8 cellular contexts compared by ENCODE assay signal in genomic region chr11:72781313-72782080, GRCh38. TPM values are rescaled to one million over a fixed set of nuclear protein-coding genes. Genes with fewer than 3 reads are reported as not detected.
DNase-seq lines count a peak whose midpoint lies in the region; ATAC-seq and TF ChIP-seq lines count a peak whose summit lies in the region.

No MANE protein-coding gene starts in this region.

- peak overlapping the region in 1 of 2 donors; percentile 34 for H3K27ac ChIP-seq in lung (ENCODE audit: low read depth in 1 of 2, low read length in 1 of 2)

- H3K4me3 ChIP-seq in lung: peak overlapping the region; percentile 48

- H3K4me1 ChIP-seq in lung (ENCODE audit: control insufficient read depth in 2 of 2, insufficient read depth in 2 of 2, low read length in 2 of 2): peaks cover 0 to 26% of the 10 kb centered on the region in 2 donors

- peak; percentile 88 for DNase-seq in D341Med (ENCODE audit: low spot score)
- peak; percentile 33 to 40 for DNase-seq in activated CD4-positive, alpha-beta T cell treated with anti-CD3 and anti-CD28 coated beads for 24 hours (ENCODE audit: low read depth in 2 of 2)
- peak; percentile 88 for DNase-seq in cerebellum (ENCODE audit: low spot score)
- DNase-seq in lung (ENCODE audit: low spot score): no peak
- peak; percentile 22 to 46 for DNase-seq in stimulated activated CD8-positive, alpha-beta memory T cell treated with anti-CD3 and anti-CD28 coated beads, Interleukin-4, amount 100 ng/mL, for 4 hours (ENCODE audit: low read depth in 2 of 2, low spot score in 1 of 2)
- DNase-seq in KG1 (lab: John Stamatoyannopoulos, UW): no peak

- H3K9me3 ChIP-seq in lung (ENCODE audit: control insufficient read depth in 2 of 2, insufficient read depth in 1 of 2, low read length in 1 of 2): no peaks in the 10 kb centered on the region

- ATAC-seq in HG03460 (IDR thresholded peaks at IDR 0.05; ENCODE audit: unreplicated experiment): peak; percentile 44
- ATAC-seq in lung (ENCODE audit: insufficient read depth, low FRiP score): peak; percentile 5
- ATAC-seq in HG03139 (IDR thresholded peaks at IDR 0.05; ENCODE audit: unreplicated experiment): no peak

- no peaks in the 10 kb centered on the region for H3K27me3 ChIP-seq in lung (ENCODE audit: control insufficient read depth, insufficient read depth)

- TF ChIP-seq CTCF in lung (IDR thresholded peaks at IDR 0.05; ENCODE audit: control extremely low read depth, extremely low read depth): no peak

- WGBS in lung, 2 donors: 1 to 2% methylated on average over 41 to 89 of the region's 89 CpGs

- H3K36me3 ChIP-seq in lung (ENCODE audit: control insufficient read depth in 2 of 2, insufficient read depth in 2 of 2, low read length in 2 of 2): no peaks in the 10 kb centered on the region

RNA-seq across cellular contexts. Expression of gene STARD10, which starts 12.3 kb away (rescaled TPM):
- total RNA-seq in cerebellum: 14.5 TPM
- total RNA-seq in lung: 100 to 1,000 TPM in 1 of 2 donors, 10 to 100 TPM in 1; 97.1 to 108 TPM
- 100 to 1,000 TPM in 1 of 2 donors, 10 to 100 TPM in 1; 66.5 to 198 TPM for polyA plus RNA-seq in lung

RNA-seq across cellular contexts. Expression of gene ARAP1, which starts 29.3 kb away (rescaled TPM):
- total RNA-seq in cerebellum (23.0 TPM), lung (100 to 1,000 TPM; 168 to 218 TPM)
- 100 to 1,000 TPM; 134 to 178 TPM for polyA plus RNA-seq in lung

RNA-seq across cellular contexts. Expression of gene ATG16L2, which starts 32.7 kb away (rescaled TPM):
- total RNA-seq in cerebellum (5.7 TPM), lung (10 to 100 TPM; 42.6 to 61.9 TPM)
- 10 to 100 TPM; 60.8 to 86.0 TPM for polyA plus RNA-seq in lung

Comparison
In these comparisons a context has a peak if more than half of its experiments do, and no peak if none do; other contexts are left out.
1. DNase-seq: peak in D341Med (single experiment), activated CD4-positive, alpha-beta T cell treated with anti-CD3 and anti-CD28 coated beads for 24 hours (2 of 2), cerebellum (single experiment) and stimulated activated CD8-positive, alpha-beta memory T cell treated with anti-CD3 and anti-CD28 coated beads, Interleukin-4, amount 100 ng/mL, for 4 hours (2 of 2); none in lung (single experiment) and KG1 (single experiment).